In the genomic region with DNA sequence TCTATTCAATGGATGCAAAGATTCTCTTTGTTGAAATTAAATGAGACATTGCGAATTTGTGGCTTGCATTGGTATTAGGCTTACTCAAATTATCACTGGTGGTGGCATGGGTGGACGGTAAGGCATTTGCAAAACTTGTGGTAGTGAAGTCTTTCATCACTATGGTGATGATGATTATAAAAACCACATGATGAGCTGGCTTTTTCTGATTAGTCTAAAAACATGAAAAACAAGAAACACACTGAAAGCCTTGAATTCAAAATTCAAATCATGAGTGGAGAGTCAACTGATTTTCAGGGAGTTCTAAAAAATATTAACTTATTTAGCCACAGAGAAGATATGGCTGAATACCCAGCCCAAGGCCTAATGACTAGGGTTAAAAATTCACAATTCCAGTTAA, we compare ENCODE assay signal across 1 cellular context.
TF ChIP-seq lines count a peak whose summit lies in the region.

No MANE protein-coding gene starts in this region.

TF ChIP-seq in SK-N-SH, 30 proteins besides CTCF, POLR2A, EP300 and RAD21 (continued from another document):
- TF ChIP-seq, protein P1, sequence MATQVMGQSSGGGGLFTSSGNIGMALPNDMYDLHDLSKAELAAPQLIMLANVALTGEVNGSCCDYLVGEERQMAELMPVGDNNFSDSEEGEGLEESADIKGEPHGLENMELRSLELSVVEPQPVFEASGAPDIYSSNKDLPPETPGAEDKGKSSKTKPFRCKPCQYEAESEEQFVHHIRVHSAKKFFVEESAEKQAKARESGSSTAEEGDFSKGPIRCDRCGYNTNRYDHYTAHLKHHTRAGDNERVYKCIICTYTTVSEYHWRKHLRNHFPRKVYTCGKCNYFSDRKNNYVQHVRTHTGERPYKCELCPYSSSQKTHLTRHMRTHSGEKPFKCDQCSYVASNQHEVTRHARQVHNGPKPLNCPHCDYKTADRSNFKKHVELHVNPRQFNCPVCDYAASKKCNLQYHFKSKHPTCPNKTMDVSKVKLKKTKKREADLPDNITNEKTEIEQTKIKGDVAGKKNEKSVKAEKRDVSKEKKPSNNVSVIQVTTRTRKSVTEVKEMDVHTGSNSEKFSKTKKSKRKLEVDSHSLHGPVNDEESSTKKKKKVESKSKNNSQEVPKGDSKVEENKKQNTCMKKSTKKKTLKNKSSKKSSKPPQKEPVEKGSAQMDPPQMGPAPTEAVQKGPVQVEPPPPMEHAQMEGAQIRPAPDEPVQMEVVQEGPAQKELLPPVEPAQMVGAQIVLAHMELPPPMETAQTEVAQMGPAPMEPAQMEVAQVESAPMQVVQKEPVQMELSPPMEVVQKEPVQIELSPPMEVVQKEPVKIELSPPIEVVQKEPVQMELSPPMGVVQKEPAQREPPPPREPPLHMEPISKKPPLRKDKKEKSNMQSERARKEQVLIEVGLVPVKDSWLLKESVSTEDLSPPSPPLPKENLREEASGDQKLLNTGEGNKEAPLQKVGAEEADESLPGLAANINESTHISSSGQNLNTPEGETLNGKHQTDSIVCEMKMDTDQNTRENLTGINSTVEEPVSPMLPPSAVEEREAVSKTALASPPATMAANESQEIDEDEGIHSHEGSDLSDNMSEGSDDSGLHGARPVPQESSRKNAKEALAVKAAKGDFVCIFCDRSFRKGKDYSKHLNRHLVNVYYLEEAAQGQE (IDR thresholded peaks at IDR 0.05; ENCODE audit: low read depth, low read length) = no peak
